ENCODE assay signal across 8 cellular contexts in the genomic region with DNA sequence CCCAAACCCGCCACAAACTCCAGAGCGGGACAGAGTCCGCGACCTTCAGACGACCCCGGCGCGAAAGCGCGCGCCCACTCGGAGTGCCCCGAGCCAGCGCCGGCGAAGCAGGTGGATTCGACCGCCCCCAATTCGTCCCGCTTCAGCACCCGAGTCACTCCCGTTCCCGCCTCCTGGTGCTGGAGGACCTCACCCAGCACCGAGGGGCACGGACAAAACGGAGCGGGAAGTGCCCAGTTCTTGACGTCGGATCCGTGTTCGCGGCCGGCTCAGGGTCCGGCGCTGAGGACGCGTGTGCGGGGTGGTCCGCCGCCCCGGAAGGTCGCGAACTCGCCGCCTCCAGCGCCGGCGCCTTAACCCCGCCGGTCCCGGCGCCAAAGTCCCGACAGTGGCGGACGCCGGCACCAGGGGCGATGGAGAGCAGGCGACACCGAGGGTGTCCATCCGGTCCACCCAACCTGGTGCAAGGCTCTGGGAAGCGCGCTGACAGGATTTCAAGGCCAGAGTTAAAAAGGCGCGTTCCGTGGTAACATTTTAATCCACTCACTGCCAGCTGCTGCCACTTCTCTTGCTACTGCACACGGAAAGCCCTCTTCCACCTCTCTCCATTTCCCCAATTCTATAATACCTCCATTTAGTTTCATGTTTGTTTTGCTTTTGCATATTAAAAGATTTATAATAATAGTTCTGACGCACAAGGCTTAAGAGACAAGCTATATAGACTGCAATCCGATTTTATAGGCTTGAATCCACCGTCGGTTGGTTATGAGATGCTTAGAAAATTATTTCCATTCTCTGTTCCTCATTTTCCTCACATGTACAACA.
A peak's percentile ranks its signal among the peaks of the same experiment; 100 is the strongest.
DNase-seq lines count a peak whose midpoint lies in the region; ATAC-seq and TF ChIP-seq lines count a peak whose summit lies in the region.

No MANE protein-coding gene starts in this region.

- H3K4me3 ChIP-seq in psoas muscle = peak overlapping the region; percentile 18
- H3K4me3 ChIP-seq in CD4-positive, alpha-beta memory T cell (ENCODE audit: low read length in 2 of 2) = no peak overlapping the region

- H3K27ac ChIP-seq in psoas muscle = no peak overlapping the region
- no peak overlapping the region for H3K27ac ChIP-seq in CD4-positive, alpha-beta memory T cell (ENCODE audit: low read depth, low read length)

- peaks cover 2% of the 10 kb centered on the region for H3K4me1 Mint-ChIP-seq in activated CD8-positive, alpha-beta memory T cell treated with anti-CD3 and anti-CD28 coated beads, Interleukin-2, amount 10 ng/mL, durations not matched to agents 7 days and 5 days
- peaks cover 0 to 6% (median 3%) of the 10 kb centered on the region in 4 donors for H3K4me1 Mint-ChIP-seq in CD4-positive, alpha-beta memory T cell

- H3K9me3 Mint-ChIP-seq in activated CD8-positive, alpha-beta memory T cell treated with anti-CD3 and anti-CD28 coated beads, Interleukin-2, amount 10 ng/mL, durations not matched to agents 7 days and 5 days (ENCODE audit: low read depth) = peaks cover 10% of the 10 kb centered on the region
- H3K9me3 Mint-ChIP-seq in CD4-positive, alpha-beta memory T cell = peaks cover 0 to 38% (median 24%) of the 10 kb centered on the region in 8 donors

- peaks cover 3% of the 10 kb centered on the region for H3K36me3 Mint-ChIP-seq in activated CD8-positive, alpha-beta memory T cell treated with anti-CD3 and anti-CD28 coated beads, Interleukin-2, amount 10 ng/mL, durations not matched to agents 7 days and 5 days
- H3K36me3 Mint-ChIP-seq in CD4-positive, alpha-beta memory T cell = no peaks in the 10 kb centered on the region

- H3K27ac Mint-ChIP-seq in activated CD8-positive, alpha-beta memory T cell treated with anti-CD3 and anti-CD28 coated beads, Interleukin-2, amount 10 ng/mL, durations not matched to agents 7 days and 5 days = no peak overlapping the region
- H3K27ac Mint-ChIP-seq in CD4-positive, alpha-beta memory T cell = no peak overlapping the region

- POLR2A ChIA-PET in CD4-positive, alpha-beta memory T cell (lab: Charles Lee; ENCODE audit: partially characterized antibody) = no interaction called here

- H3K4me3 Mint-ChIP-seq in activated CD8-positive, alpha-beta memory T cell treated with anti-CD3 and anti-CD28 coated beads, Interleukin-2, amount 10 ng/mL, durations not matched to agents 7 days and 5 days = no peak overlapping the region
- peak overlapping the region in 1 of 8 donors; percentile 1 for H3K4me3 Mint-ChIP-seq in CD4-positive, alpha-beta memory T cell

- peak; percentile 86 for ATAC-seq in GM18508 (IDR thresholded peaks at IDR 0.05; ENCODE audit: insufficient read depth, unreplicated experiment)
- peak; percentile 69 for ATAC-seq in HG03045 (IDR thresholded peaks at IDR 0.05; ENCODE audit: unreplicated experiment)
- ATAC-seq in activated CD8-positive, alpha-beta memory T cell treated with anti-CD3 and anti-CD28 coated beads, Interleukin-2, amount 10 ng/mL, durations not matched to agents 7 days and 5 days = peak; percentile 57
- ATAC-seq in psoas muscle = peak in 2 of 4 donors; percentile 57 to 64

- peaks cover 6% of the 10 kb centered on the region for H3K9me3 ChIP-seq in psoas muscle
- H3K9me3 ChIP-seq in CD4-positive, alpha-beta memory T cell (ENCODE audit: control insufficient read depth in 1 of 2, low read length in 2 of 2) = peaks cover 0 to 4% of the 10 kb centered on the region in 2 donors

- CTCF ChIA-PET in activated CD8-positive, alpha-beta memory T cell treated with anti-CD3 and anti-CD28 coated beads, Interleukin-2, amount 10 ng/mL, durations not matched to agents 7 days and 5 days (lab: Charles Lee) = no interaction called here
- CTCF ChIA-PET in CD4-positive, alpha-beta memory T cell (lab: Charles Lee; ENCODE audit: partially characterized antibody) = no interaction called here

- H3K27me3 Mint-ChIP-seq in activated CD8-positive, alpha-beta memory T cell treated with anti-CD3 and anti-CD28 coated beads, Interleukin-2, amount 10 ng/mL, durations not matched to agents 7 days and 5 days = peaks cover 22% of the 10 kb centered on the region
- H3K27me3 Mint-ChIP-seq in CD4-positive, alpha-beta memory T cell = peaks cover 15 to 16% of the 10 kb centered on the region in 2 donors

- H3K36me3 ChIP-seq in psoas muscle (ENCODE audit: insufficient read depth in 1 of 2, low read depth in 1 of 2) = no peaks in the 10 kb centered on the region
- no peaks in the 10 kb centered on the region for H3K36me3 ChIP-seq in CD4-positive, alpha-beta memory T cell (ENCODE audit: insufficient read depth, low read length)

- WGBS in psoas muscle, 3 donors = 4 to 5% (median 4%) methylated on average over 64 to 70 of the region's 70 CpGs

- H3K27me3 ChIP-seq in psoas muscle (ENCODE audit: insufficient read depth in 3 of 3, low read length in 2 of 3) = peaks cover 0 to 38% (median 11%) of the 10 kb centered on the region in 3 donors
- H3K27me3 ChIP-seq in CD4-positive, alpha-beta memory T cell (ENCODE audit: insufficient read depth, low read length) = no peaks in the 10 kb centered on the region

- intact Hi-C loops in head of caudate nucleus (cut with DNase I) = no loop called here
- intact Hi-C loops in psoas muscle (cut with DNase I) = no loop called here
- intact Hi-C loops in CD4-positive, alpha-beta memory T cell (cut with micrococcal nuclease) = no loop called here

- H3K4me1 ChIP-seq in psoas muscle = no peaks in the 10 kb centered on the region
- no peaks in the 10 kb centered on the region for H3K4me1 ChIP-seq in CD4-positive, alpha-beta memory T cell (ENCODE audit: insufficient read depth, low read length)

- DNase-seq in activated CD8-positive, alpha-beta memory T cell treated with anti-CD3 and anti-CD28 coated beads, Interleukin-2, amount 10 ng/mL, durations not matched to agents 7 days and 5 days = peak; percentile 45
- DNase-seq in head of caudate nucleus (peak in 38 of 42 donors; percentile 5 to 83 (median 40)), psoas muscle (peak; percentile 49 to 61), NCI-H2196 treated with DMSO at 0.1 percent for 48 hours (lab: John Stamatoyannopoulos, UW; ENCODE audit: unreplicated experiment) (no peak)
- DNase-seq in CD4-positive, alpha-beta memory T cell = no peak
- no peak for DNase-seq in central memory CD4-positive, alpha-beta T cell

- no peak for TF ChIP-seq CTCF in psoas muscle (IDR thresholded peaks at IDR 0.05)

Comparison
In these comparisons a context has a peak if more than half of its experiments do, and no peak if none do; other contexts are left out.
1. DNase-seq: peak in activated CD8-positive, alpha-beta memory T cell treated with anti-CD3 and anti-CD28 coated beads, Interleukin-2, amount 10 ng/mL, durations not matched to agents 7 days and 5 days (single experiment), head of caudate nucleus (38 of 42) and psoas muscle (2 of 2); none in CD4-positive, alpha-beta memory T cell (0 of 5), central memory CD4-positive, alpha-beta T cell (single experiment) and NCI-H2196 treated with DMSO at 0.1 percent for 48 hours (single experiment).